Comparison of ENCODE assay signal across 8 cellular contexts in the genomic region with DNA sequence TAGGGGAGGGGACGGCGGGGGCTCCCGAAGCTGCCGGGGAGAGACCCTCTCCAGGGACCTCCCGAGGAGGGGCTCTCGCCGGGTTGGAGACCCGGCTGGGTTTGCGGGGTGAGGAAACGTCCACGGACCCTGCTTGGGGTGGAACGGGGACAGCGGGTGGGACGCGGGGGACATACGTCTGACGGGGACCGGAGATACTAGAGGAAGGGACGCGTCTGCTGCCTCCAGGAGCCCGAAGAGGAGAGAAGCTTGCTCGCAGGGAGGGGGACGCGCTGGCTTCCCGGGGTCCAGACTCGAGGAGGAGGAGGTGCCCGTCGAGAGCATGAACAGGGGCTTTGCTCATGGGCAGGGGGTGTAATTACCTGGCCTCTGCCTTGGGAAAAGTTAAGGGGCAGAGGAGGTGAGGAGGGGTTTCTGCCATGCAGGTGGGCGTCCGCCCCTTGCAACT. TPM values are rescaled to one million over a fixed set of nuclear protein-coding genes. Genes with fewer than 3 reads are reported as not detected.
DNase-seq lines count a peak whose midpoint lies in the region; ATAC-seq, FAIRE-seq and TF ChIP-seq lines count a peak whose summit lies in the region.

No MANE protein-coding gene starts in this region.

- H3K79me2 ChIP-seq in astrocyte (ENCODE audit: insufficient read depth, low read length) = peaks cover 46% of the 10 kb centered on the region

- H4K20me1 ChIP-seq in astrocyte (ENCODE audit: insufficient read depth, low read length) = peaks cover 3% of the 10 kb centered on the region

- H3K9me3 ChIP-seq in astrocyte (ENCODE audit: insufficient read depth, low read depth, low read length) = no peaks in the 10 kb centered on the region
- no peaks in the 10 kb centered on the region for H3K9me3 ChIP-seq in left lung
- H3K9me3 ChIP-seq in thymus (ENCODE audit: control insufficient read depth) = no peaks in the 10 kb centered on the region

- H3K4me1 Mint-ChIP-seq in astrocyte (ENCODE audit: low read depth, unreplicated experiment) = peaks cover 6% of the 10 kb centered on the region

- H3K36me3 ChIP-seq in astrocyte (ENCODE audit: insufficient read depth, low read length) (no peaks in the 10 kb centered on the region), left lung (no peaks in the 10 kb centered on the region), thymus (ENCODE audit: control insufficient read depth, insufficient read depth) (peaks cover 4% of the 10 kb centered on the region)

- ATAC-seq in left lung (peak; percentile 13), GM21360 (IDR thresholded peaks at IDR 0.05; ENCODE audit: unreplicated experiment) (no peak)

- peak overlapping the region; percentile 86 for H3K9ac ChIP-seq in astrocyte (ENCODE audit: low read length)

- peak overlapping the region; percentile 47 for H3K27ac Mint-ChIP-seq in astrocyte (ENCODE audit: unreplicated experiment)

- H3K27ac ChIP-seq in astrocyte (ENCODE audit: low read depth, low read length) (peak overlapping the region; percentile 26), left lung (no peak overlapping the region), thymus (ENCODE audit: low read depth) (no peak overlapping the region)

- H3K4me3 Mint-ChIP-seq in astrocyte (ENCODE audit: unreplicated experiment) = peak overlapping the region; percentile 92

- FAIRE-seq in astrocyte (lab: Jason Lieb, UNC) = no peak

- H3K4me2 ChIP-seq in astrocyte (ENCODE audit: low read length) = peak overlapping the region; percentile 100

- TF ChIP-seq CTCF in astrocyte (IDR thresholded peaks at IDR 0.05; ENCODE audit: insufficient read depth, low read depth, low read length) = no peak
- TF ChIP-seq CTCF in left lung (IDR thresholded peaks at IDR 0.05) = no peak

- peak; percentile 33 for DNase-seq in stimulated activated CD4-positive, alpha-beta T cell treated with anti-CD3 and anti-CD28 coated beads, Interleukin-15, amount 100 ng/mL, for 24 hours
- no peak for DNase-seq in stimulated activated CD4-positive, alpha-beta T cell treated with anti-CD3 and anti-CD28 coated beads, Interleukin-2, amount 100 ng/mL, for 48 hours
- peak; percentile 40 for DNase-seq in M059J (ENCODE audit: low read depth)
- DNase-seq in astrocyte (ENCODE audit: low read depth) = no peak
- DNase-seq in left lung = no peak
- no peak for DNase-seq in RKO (ENCODE audit: low spot score)

- H3K27me3 ChIP-seq in astrocyte (ENCODE audit: insufficient read depth, low read length) (no peaks in the 10 kb centered on the region), left lung (peaks cover 0 to 17% of the 10 kb centered on the region in 2 donors), thymus (ENCODE audit: control insufficient read depth, insufficient read depth) (no peaks in the 10 kb centered on the region)

- H3K4me3 ChIP-seq in astrocyte (ENCODE audit: insufficient read depth, low read depth, low read length) (peak overlapping the region; percentile 74), left lung (peak overlapping the region; percentile 58 to 78), thymus (ENCODE audit: low read length) (peak overlapping the region; percentile 69)

- peaks cover 13% of the 10 kb centered on the region for H3K4me1 ChIP-seq in astrocyte (ENCODE audit: insufficient read depth, low read length)
- peaks cover 8 to 26% of the 10 kb centered on the region in 2 donors for H3K4me1 ChIP-seq in left lung
- peaks cover 22% of the 10 kb centered on the region for H3K4me1 ChIP-seq in thymus (ENCODE audit: control insufficient read depth, insufficient read depth, low read length)

- peak overlapping the region; percentile 90 for H2AFZ ChIP-seq in astrocyte (ENCODE audit: low read depth, low read length)

- under 1% methylated on average over 30 of the region's 30 CpGs for WGBS in thymus

- H3K36me3 Mint-ChIP-seq in astrocyte (ENCODE audit: low read depth, unreplicated experiment) = no peaks in the 10 kb centered on the region

- intact Hi-C loops in left lung (cut with DNase I) = no loop called here

- peaks cover 2% of the 10 kb centered on the region for H3K27me3 Mint-ChIP-seq in astrocyte (ENCODE audit: low read depth, unreplicated experiment)

- H3K9me3 Mint-ChIP-seq in astrocyte (ENCODE audit: unreplicated experiment) = peaks cover 4% of the 10 kb centered on the region

RNA-seq across cellular contexts. Expression of a gene that starts 0.6 kb away (rescaled TPM):
- 2.8 and 7.1 TPM in 2 replicates for total RNA-seq in M059J (2014; rRNA removed; shearing (Covaris generic))
- total RNA-seq in astrocyte (5.0 and 5.6 TPM in 2 replicates), left lung (1 to 10 TPM in 1 of 2 donors, under 1 TPM in 1; 0.86 to 1.6 TPM)
- polyA plus RNA-seq in thymus = 1.3 TPM

RNA-seq across cellular contexts. Expression of a gene that starts 19.5 kb away (rescaled TPM):
- total RNA-seq in M059J (2014; rRNA removed; shearing (Covaris generic)) = 60.3 and 61.1 TPM in 2 replicates
- total RNA-seq in astrocyte (38.7 and 38.9 TPM in 2 replicates), left lung (10 to 100 TPM; 38.5 to 39.1 TPM)
- 57.6 TPM for polyA plus RNA-seq in thymus

RNA-seq across cellular contexts. Expression of a gene that starts 57.0 kb away (rescaled TPM):
- total RNA-seq in M059J (2014; rRNA removed; shearing (Covaris generic)) = 216 and 278 TPM in 2 replicates
- total RNA-seq in astrocyte (153 and 166 TPM in 2 replicates), left lung (100 to 1,000 TPM in 1 of 2 donors, 10 to 100 TPM in 1; 87.4 to 107 TPM)
- polyA plus RNA-seq in thymus = 55.6 TPM

Comparison
In these comparisons a context has a peak if more than half of its experiments do, and no peak if none do; other contexts are left out.
1. DNase-seq: peak in stimulated activated CD4-positive, alpha-beta T cell treated with anti-CD3 and anti-CD28 coated beads, Interleukin-15, amount 100 ng/mL, for 24 hours (single experiment) and M059J (single experiment); none in stimulated activated CD4-positive, alpha-beta T cell treated with anti-CD3 and anti-CD28 coated beads, Interleukin-2, amount 100 ng/mL, for 48 hours (0 of 2), astrocyte (single experiment), left lung (0 of 2) and RKO (single experiment).
2. Peak in every context shown above with its lines, with median percentiles within 50 percentile points of each other: H3K4me3 ChIP-seq.